In the genomic region with DNA sequence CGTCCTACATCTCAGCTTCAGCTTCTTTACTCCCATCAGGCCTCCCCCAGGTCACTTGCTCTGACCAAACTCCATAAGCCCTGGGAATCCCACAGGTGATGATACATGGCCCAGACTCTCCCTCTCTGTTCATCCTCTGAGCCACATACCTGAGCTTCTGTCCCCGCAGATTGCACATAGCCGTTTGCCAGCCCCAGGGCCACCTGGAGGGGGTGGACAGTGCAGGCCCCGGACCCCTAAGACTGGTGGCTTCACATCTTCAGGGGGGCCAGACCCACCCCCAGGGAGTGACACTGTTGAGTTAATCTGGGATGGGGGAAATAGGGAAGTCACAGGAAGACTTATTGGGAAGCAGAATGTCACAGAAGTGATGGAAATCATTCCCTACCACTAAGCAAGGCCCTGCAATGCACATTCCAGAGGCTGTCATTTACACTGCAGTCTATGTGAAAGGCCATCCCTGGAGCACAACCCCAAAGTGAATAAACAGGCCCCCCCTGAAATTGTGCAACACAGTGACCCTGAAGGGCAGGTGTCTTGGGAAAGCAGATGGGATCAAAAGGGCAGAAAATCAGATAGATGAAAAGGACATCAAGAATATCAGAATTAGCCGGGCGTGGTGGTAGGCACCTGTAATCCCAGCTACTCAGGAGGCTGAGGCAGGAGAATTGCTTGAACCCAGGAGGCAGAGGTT, we compare ENCODE assay signal across 10 cellular contexts. TPM values are rescaled to one million over a fixed set of nuclear protein-coding genes. Genes with fewer than 3 reads are reported as not detected.
DNase-seq lines count a peak whose midpoint lies in the region; ATAC-seq and TF ChIP-seq lines count a peak whose summit lies in the region.
"Had no signal": no experiment of that assay in that cellular context is flagged by ENCODE, and none has a peak within 500 bp of the region (broad histone marks: within the 10 kb centered on the region; RNA-seq: fewer than 3 reads in every experiment).

No MANE protein-coding gene starts in this region.

- H3K27me3 ChIP-seq in Caco-2 (replicated peaks; ENCODE audit: control insufficient read depth, insufficient read depth, low read length) (no peaks in the 10 kb centered on the region), osteoblast (ENCODE audit: insufficient read depth, low read length) (no peaks in the 10 kb centered on the region)
- H3K27me3 ChIP-seq: transverse colon had no signal

- POLR2A ChIA-PET in Caco-2 (lab: Charles Lee): no interaction called here
- POLR2A ChIA-PET in OCI-LY7 (lab: Charles Lee): interaction anchor here (0.6 to 1.1 kb wide), 3 partner anchors 9 to 125 kb away, joined by 3 to 5 read pairs (median 4); partner anchors contain the start of gene HLA-DPA1

- H3K9me3 Mint-ChIP-seq in Caco-2 (ENCODE audit: unreplicated experiment) (no peaks in the 10 kb centered on the region), chondrocyte (ENCODE audit: low read depth) (no peaks in the 10 kb centered on the region)

- CTCF ChIA-PET in Caco-2 (lab: Charles Lee): interaction anchor here (1.1 kb wide), 1 partner anchor 26 kb away, joined by 3 read pairs; no protein-coding TSS in a partner anchor
- CTCF ChIA-PET in OCI-LY7 (lab: Charles Lee; ENCODE audit: unreplicated experiment): interaction anchor here (0.8 kb wide), 1 partner anchor 10 kb away, joined by 3 read pairs; the partner anchor contains the start of gene RING1

- intact Hi-C loops in Caco-2 (cut with micrococcal nuclease; ENCODE audit: unreplicated experiment): no loop called here
- intact Hi-C loops in OCI-LY7 (cut with micrococcal nuclease; ENCODE audit: unreplicated experiment): no loop called here

- peak overlapping the region; percentile 100 for H3K4me3 Mint-ChIP-seq in Caco-2 (ENCODE audit: unreplicated experiment)
- peak overlapping the region; percentile 99 for H3K4me3 Mint-ChIP-seq in chondrocyte (ENCODE audit: unreplicated experiment)

- H3K27ac Mint-ChIP-seq in Caco-2 (ENCODE audit: unreplicated experiment): peak overlapping the region; percentile 99
- peak overlapping the region; percentile 69 for H3K27ac Mint-ChIP-seq in chondrocyte (ENCODE audit: unreplicated experiment)

- H3K79me2 ChIP-seq in OCI-LY7 (ENCODE audit: insufficient read depth, low read depth, low read length) (peaks cover 28% of the 10 kb centered on the region; the same call in 1 of the 2 replicates), osteoblast (ENCODE audit: insufficient read depth, low read length) (peaks cover 58% of the 10 kb centered on the region)

- H3K4me1 Mint-ChIP-seq in Caco-2 (ENCODE audit: low read depth, unreplicated experiment) (peaks cover 36% of the 10 kb centered on the region), chondrocyte (ENCODE audit: low read depth) (peaks cover 56% of the 10 kb centered on the region)

- no peaks in the 10 kb centered on the region; the same call in 1 of the 2 replicates for H4K20me1 ChIP-seq in OCI-LY7 (ENCODE audit: insufficient read depth, low read length)
- peaks cover 63% of the 10 kb centered on the region for H4K20me1 ChIP-seq in osteoblast (ENCODE audit: insufficient read depth, low read length)

- BruUV-seq in Caco-2 (replicated peaks; lab: Mats Ljungman, UMichigan) (no TSS peak), OCI-LY7 (replicated peaks; lab: Mats Ljungman, UMichigan) (TSS peak; percentile 41)

- H3K4me1 ChIP-seq in Caco-2 (peaks cover 19% of the 10 kb centered on the region), OCI-LY7 (ENCODE audit: insufficient read depth, low read length, poor library complexity, severe bottlenecking) (peaks cover 38% of the 10 kb centered on the region), osteoblast (ENCODE audit: insufficient read depth, low read length) (peaks cover 34% of the 10 kb centered on the region)

- H3K9me3 ChIP-seq in Caco-2 (no peaks in the 10 kb centered on the region), OCI-LY7 (ENCODE audit: low read length) (no peaks in the 10 kb centered on the region), osteoblast (ENCODE audit: low read depth, low read length) (no peaks in the 10 kb centered on the region)
- H3K9me3 ChIP-seq: transverse colon had no signal

- H3K27ac ChIP-seq in OCI-LY7 (ENCODE audit: low read depth, low read length, poor library complexity, severe bottlenecking) (no peak overlapping the region), osteoblast (ENCODE audit: low read depth, low read length) (no peak overlapping the region)

- peak; percentile 61 to 70 for DNase-seq in Caco-2
- no peak for DNase-seq in OCI-LY7 (ENCODE audit: low spot score)
- DNase-seq in chondrocyte (ENCODE audit: low spot score): no peak
- peak; percentile 77 for DNase-seq in osteoblast (ENCODE audit: insufficient read length, low spot score, missing footprints)
- DNase-seq: activated CD4-positive, alpha-beta T cell treated with anti-CD3 and anti-CD28 coated beads, Interleukin-2, amount 50 U/mL, for 4 hours; Right ventricle myocardium superior had no signal

- ATAC-seq in HG02763 (IDR thresholded peaks at IDR 0.05; ENCODE audit: unreplicated experiment) (no peak), GM21825 (IDR thresholded peaks at IDR 0.05; ENCODE audit: unreplicated experiment) (no peak), HG03342 (IDR thresholded peaks at IDR 0.05; ENCODE audit: unreplicated experiment) (no peak)

- no peak overlapping the region for H3K4me3 ChIP-seq in Caco-2 (ENCODE audit: low read depth, low read length)
- no peak overlapping the region for H3K4me3 ChIP-seq in OCI-LY7 (ENCODE audit: low read depth, low read length, poor library complexity, severe bottlenecking)
- H3K4me3 ChIP-seq in osteoblast (ENCODE audit: insufficient read depth, low read length): no peak overlapping the region

- H3K4me2 ChIP-seq in OCI-LY7 (ENCODE audit: low read length): peak overlapping the region; percentile 100
- H3K4me2 ChIP-seq in osteoblast (ENCODE audit: insufficient read depth, low read length): peak overlapping the region; percentile 12

- H3K36me3 ChIP-seq in Caco-2 (ENCODE audit: control insufficient read depth, insufficient read depth, low read length): peaks cover 11% of the 10 kb centered on the region
- peaks cover 64% of the 10 kb centered on the region for H3K36me3 ChIP-seq in OCI-LY7 (ENCODE audit: insufficient read depth, low read length)
- peaks cover 53% of the 10 kb centered on the region for H3K36me3 ChIP-seq in osteoblast (ENCODE audit: insufficient read depth, low read length)

- no peak overlapping the region for H2AFZ ChIP-seq in OCI-LY7 (ENCODE audit: low read length)
- H2AFZ ChIP-seq in osteoblast (ENCODE audit: low read length): no peak overlapping the region

- no peak for TF ChIP-seq CTCF in Caco-2 (IDR thresholded peaks at IDR 0.05; ENCODE audit: insufficient read depth in 1 of 2, low read depth in 1 of 2, low read length in 1 of 2, severe bottlenecking in 1 of 2, unreplicated experiment in 1 of 2)
- no peak for TF ChIP-seq CTCF in OCI-LY7 (conservative IDR thresholded peaks at IDR 0.05; ENCODE audit: low read length)
- TF ChIP-seq CTCF in chondrocyte (IDR thresholded peaks at IDR 0.05): no peak
- no peak for TF ChIP-seq CTCF in osteoblast (IDR thresholded peaks at IDR 0.05; ENCODE audit: extremely low read depth, low read depth, low read length)

- H3K36me3 Mint-ChIP-seq in Caco-2 (ENCODE audit: insufficient read depth, unreplicated experiment): peaks cover 49% of the 10 kb centered on the region
- peaks cover 41% of the 10 kb centered on the region for H3K36me3 Mint-ChIP-seq in chondrocyte (ENCODE audit: low read depth)

- H3K9me2 ChIP-seq in OCI-LY7 (ENCODE audit: insufficient read depth, low read length): no peaks in the 10 kb centered on the region

- H3K27me3 Mint-ChIP-seq in Caco-2 (ENCODE audit: insufficient read depth, unreplicated experiment): no peaks in the 10 kb centered on the region
- no peaks in the 10 kb centered on the region for H3K27me3 Mint-ChIP-seq in chondrocyte (ENCODE audit: low read depth)

RNA-seq across cellular contexts. Expression of gene RXRB, which starts 2.2 kb away (rescaled TPM):
- total RNA-seq in Caco-2 (2022) (29.5 and 30.4 TPM in 2 replicates), OCI-LY7 (2022) (47.3 and 48.5 TPM in 2 replicates), chondrocyte (45.1 to 51.5 TPM (median 46.5 TPM) in 3 replicates), osteoblast (19.2 and 20.9 TPM in 2 replicates)
- 30.6 and 32.5 TPM in 2 replicates for total RNA-seq in OCI-LY7 (2014; rRNA removed; shearing (Covaris generic))

RNA-seq across cellular contexts. Expression of gene SLC39A7, which starts 2.4 kb away (rescaled TPM):
- total RNA-seq in Caco-2 (2022) (140 and 141 TPM in 2 replicates), OCI-LY7 (2022) (48.3 and 53.2 TPM in 2 replicates), chondrocyte (222 to 238 TPM (median 225 TPM) in 3 replicates), osteoblast (108 and 109 TPM in 2 replicates)
- total RNA-seq in OCI-LY7 (2014; rRNA removed; shearing (Covaris generic)): 22.9 and 29.2 TPM in 2 replicates

RNA-seq across cellular contexts. Expression of gene COL11A2, which starts 6.0 kb away (rescaled TPM):
- 1.3 and 1.5 TPM in 2 replicates for total RNA-seq in Caco-2 (2022)
- total RNA-seq in OCI-LY7 (2014; rRNA removed; shearing (Covaris generic)): 3.5 and 5.2 TPM in 2 replicates
- total RNA-seq in OCI-LY7 (2022): 4.5 and 4.6 TPM in 2 replicates
- total RNA-seq in chondrocyte: 2.8 to 10.0 TPM (median 10.0 TPM) in 3 replicates
- total RNA-seq in osteoblast: 1.8 TPM in 2 replicates

RNA-seq across cellular contexts. Expression of gene HSD17B8, which starts 6.1 kb away (rescaled TPM):
- total RNA-seq in Caco-2 (2022) (10.0 and 12.5 TPM in 2 replicates), OCI-LY7 (2022) (18.8 and 23.5 TPM in 2 replicates), chondrocyte (0.60 to 2.8 TPM (median 1.1 TPM) in 3 replicates), osteoblast (2.7 and 3.3 TPM in 2 replicates)
- 11.6 and 21.4 TPM in 2 replicates for total RNA-seq in OCI-LY7 (2014; rRNA removed; shearing (Covaris generic))

RNA-seq across cellular contexts. Expression of gene RING1, which starts 10.0 kb away (rescaled TPM):
- 31.3 and 32.0 TPM in 2 replicates for total RNA-seq in Caco-2 (2022)
- total RNA-seq in OCI-LY7 (2014; rRNA removed; shearing (Covaris generic)): 25.0 and 31.8 TPM in 2 replicates
- 40.0 and 42.7 TPM in 2 replicates for total RNA-seq in OCI-LY7 (2022)
- 42.8 to 49.7 TPM (median 44.5 TPM) in 3 replicates for total RNA-seq in chondrocyte
- 34.0 and 34.2 TPM in 2 replicates for total RNA-seq in osteoblast

Comparison
In these comparisons a context has a peak if more than half of its experiments do, and no peak if none do; other contexts are left out.
1. DNase-seq: peak in Caco-2 (2 of 2) and osteoblast (single experiment); none in OCI-LY7 (single experiment) and chondrocyte (single experiment).